14 cellular contexts compared by ENCODE assay signal in the genomic region with DNA sequence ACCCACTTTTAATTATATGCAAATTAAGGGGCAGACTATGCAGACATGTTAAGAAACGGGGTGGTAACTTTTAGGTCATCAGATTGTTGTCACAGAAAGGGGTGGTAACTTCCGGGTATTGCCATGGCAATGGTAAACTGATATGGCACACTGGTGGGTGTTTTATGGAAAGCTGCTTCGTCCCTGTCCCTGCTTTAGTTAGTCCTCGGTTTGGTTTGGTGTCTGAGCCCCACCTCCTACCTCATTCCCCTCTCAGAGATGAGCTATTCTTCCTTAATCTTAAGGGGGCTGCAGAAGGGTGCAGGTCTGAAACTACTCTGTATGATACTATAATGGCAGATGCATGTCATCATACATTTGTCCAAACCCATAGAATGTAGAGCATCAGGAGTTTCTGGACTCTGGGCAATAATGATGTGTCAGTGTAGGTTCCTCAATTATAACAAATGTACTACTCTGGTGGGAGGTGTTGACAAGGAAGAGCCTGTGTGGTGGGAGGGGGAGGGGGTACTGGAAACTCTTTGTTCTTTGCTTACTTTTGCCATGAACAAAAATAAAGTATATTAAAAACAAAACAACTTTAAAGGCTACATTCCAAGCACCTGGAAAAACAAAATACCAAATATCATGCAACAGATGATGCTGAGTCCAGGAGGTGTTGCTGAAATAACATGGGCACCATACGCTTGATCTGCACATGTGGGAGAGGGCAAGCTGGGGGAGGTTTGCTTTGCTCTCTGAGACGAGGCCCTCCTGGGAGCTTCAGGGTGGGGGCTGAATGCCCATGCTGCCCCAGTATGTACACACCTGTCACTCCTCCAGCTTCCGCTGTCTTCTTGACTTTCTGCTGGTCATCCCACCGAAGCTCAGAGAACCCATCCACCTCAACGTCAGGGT. TPM values are rescaled to one million over a fixed set of nuclear protein-coding genes. Genes with fewer than 3 reads are reported as not detected.
A peak's percentile ranks its signal among the peaks of the same experiment; 100 is the strongest.
DNase-seq lines count a peak whose midpoint lies in the region; ATAC-seq and TF ChIP-seq lines count a peak whose summit lies in the region.
"Had no signal": no experiment of that assay in that cellular context is flagged by ENCODE, and none has a peak within 500 bp of the region (broad histone marks: within the 10 kb centered on the region; RNA-seq: fewer than 3 reads in every experiment).

No MANE protein-coding gene starts in this region.

- intact Hi-C loops in OCI-LY7 (cut with micrococcal nuclease; ENCODE audit: unreplicated experiment): no loop called here
- intact Hi-C loops in activated CD4-positive, alpha-beta T cell treated with anti-CD3 and anti-CD28 coated beads, Interleukin-2, amount 10 ng/mL, durations not matched to agents 24 days and 14 days (cut with micrococcal nuclease): loop anchor here (10.0 kb wide), 2 partner anchors 333 to 1683 kb away; partner anchors contain the start of genes ARF1 and ITPKB

- H3K9me3 ChIP-seq in cardiac muscle cell (ENCODE audit: low read depth) (no peaks in the 10 kb centered on the region), right atrium auricular region (no peaks in the 10 kb centered on the region), OCI-LY7 (ENCODE audit: low read length) (peaks cover under 1% of the 10 kb centered on the region; the same call in 1 of the 2 replicates)

- H4K20me1 ChIP-seq in OCI-LY7 (ENCODE audit: insufficient read depth, low read length): peaks cover 41% of the 10 kb centered on the region

- TF ChIP-seq CTCF in cardiac muscle cell (IDR thresholded peaks at IDR 0.05; ENCODE audit: low read depth, low read length) (no peak), right atrium auricular region (IDR thresholded peaks at IDR 0.05) (no peak), OCI-LY7 (conservative IDR thresholded peaks at IDR 0.05; ENCODE audit: low read length) (no peak), type B pancreatic cell (conservative IDR thresholded peaks at IDR 0.05) (no peak)

- BruUV-seq in OCI-LY7 (replicated peaks; lab: Mats Ljungman, UMichigan): TSS peak; percentile 5

- peak overlapping the region; percentile 41 for H3K27ac ChIP-seq in cardiac muscle cell
- no peak overlapping the region for H3K27ac ChIP-seq in right atrium auricular region
- peak overlapping the region; percentile 91 for H3K27ac ChIP-seq in OCI-LY7 (ENCODE audit: low read depth, low read length, poor library complexity, severe bottlenecking)
- H3K27ac ChIP-seq: parathyroid adenoma had no signal

- peak overlapping the region; percentile 98; the same call in 1 of the 2 replicates for H3K4me2 ChIP-seq in OCI-LY7 (ENCODE audit: low read length)

- POLR2A ChIA-PET in OCI-LY7 (lab: Charles Lee): interaction anchor here (0.6 to 7.4 kb wide), 4 partner anchors 10 to 942 kb away, joined by 3 to 55 read pairs (median 4); no protein-coding TSS in a partner anchor

- peaks cover 32% of the 10 kb centered on the region for H3K36me3 Mint-ChIP-seq in memory B cell
- H3K36me3 Mint-ChIP-seq in type B pancreatic cell: peaks cover 38% of the 10 kb centered on the region
- peaks cover 55% of the 10 kb centered on the region for H3K36me3 Mint-ChIP-seq in activated CD4-positive, alpha-beta T cell treated with anti-CD3 and anti-CD28 coated beads, Interleukin-2, amount 10 ng/mL, durations not matched to agents 24 days and 14 days (ENCODE audit: low read depth)

- no peaks in the 10 kb centered on the region for H3K27me3 Mint-ChIP-seq in memory B cell
- H3K27me3 Mint-ChIP-seq in type B pancreatic cell: no peaks in the 10 kb centered on the region
- H3K27me3 Mint-ChIP-seq in activated CD4-positive, alpha-beta T cell treated with anti-CD3 and anti-CD28 coated beads, Interleukin-2, amount 10 ng/mL, durations not matched to agents 24 days and 14 days: no peaks in the 10 kb centered on the region
- H3K27me3 Mint-ChIP-seq: activated naive CD8-positive, alpha-beta T cell treated with anti-CD3 and anti-CD28 coated beads, Interleukin-2, amount 50 U/mL, for 24 hours had no signal

- H3K79me2 ChIP-seq in OCI-LY7 (ENCODE audit: insufficient read depth, low read depth, low read length): peaks cover 100% of the 10 kb centered on the region

- no peak for DNase-seq in cardiac muscle cell (ENCODE audit: low read depth in 1 of 2, low spot score in 1 of 2)
- no peak for DNase-seq in right atrium auricular region (ENCODE audit: low spot score)
- DNase-seq in OCI-LY7 (ENCODE audit: low spot score): peak; percentile 35
- DNase-seq in memory B cell (ENCODE audit: low spot score in 2 of 2): no peak
- DNase-seq in type B pancreatic cell (ENCODE audit: extremely low spot score, unreplicated experiment): no peak
- DNase-seq in CD1c-positive myeloid dendritic cell (ENCODE audit: extremely low spot score): no peak
- DNase-seq in activated CD4-positive, alpha-beta T cell treated with anti-CD3 and anti-CD28 coated beads, Interleukin-2, amount 10 ng/mL, durations not matched to agents 24 days and 14 days: no peak
- DNase-seq: activated CD4-positive, CD25-positive, alpha-beta regulatory T cell; activated naive CD8-positive, alpha-beta T cell treated with anti-CD3 and anti-CD28 coated beads, Interleukin-2, amount 50 U/mL, for 24 hours; DMS 273 treated with DMSO at 0.1 percent for 48 hours; NCI-H1930; NCI-H524 had no signal

- H3K9me3 Mint-ChIP-seq in memory B cell (no peaks in the 10 kb centered on the region), type B pancreatic cell (no peaks in the 10 kb centered on the region)
- H3K9me3 Mint-ChIP-seq in activated CD4-positive, alpha-beta T cell treated with anti-CD3 and anti-CD28 coated beads, Interleukin-2, amount 10 ng/mL, durations not matched to agents 24 days and 14 days: no peaks in the 10 kb centered on the region
- H3K9me3 Mint-ChIP-seq: activated naive CD8-positive, alpha-beta T cell treated with anti-CD3 and anti-CD28 coated beads, Interleukin-2, amount 50 U/mL, for 24 hours had no signal

- CTCF ChIA-PET in OCI-LY7 (lab: Charles Lee; ENCODE audit: unreplicated experiment): no interaction called here

- H3K27me3 ChIP-seq in cardiac muscle cell: no peaks in the 10 kb centered on the region
- no peaks in the 10 kb centered on the region for H3K27me3 ChIP-seq in right atrium auricular region

- H2AFZ ChIP-seq in OCI-LY7 (ENCODE audit: low read length): no peak overlapping the region
- H2AFZ ChIP-seq: parathyroid adenoma had no signal

- H3K27ac Mint-ChIP-seq in memory B cell (peak overlapping the region; percentile 70), type B pancreatic cell (peak overlapping the region; percentile 37)
- no peak overlapping the region for H3K27ac Mint-ChIP-seq in activated CD4-positive, alpha-beta T cell treated with anti-CD3 and anti-CD28 coated beads, Interleukin-2, amount 10 ng/mL, durations not matched to agents 24 days and 14 days
- H3K27ac Mint-ChIP-seq: activated naive CD8-positive, alpha-beta T cell treated with anti-CD3 and anti-CD28 coated beads, Interleukin-2, amount 50 U/mL, for 24 hours had no signal

- H3K4me1 Mint-ChIP-seq in memory B cell (peaks cover 55% of the 10 kb centered on the region), type B pancreatic cell (ENCODE audit: unreplicated experiment) (peaks cover 48% of the 10 kb centered on the region)
- H3K4me1 Mint-ChIP-seq in activated CD4-positive, alpha-beta T cell treated with anti-CD3 and anti-CD28 coated beads, Interleukin-2, amount 10 ng/mL, durations not matched to agents 24 days and 14 days: peaks cover 43% of the 10 kb centered on the region

- no peaks in the 10 kb centered on the region for H3K9me2 ChIP-seq in OCI-LY7 (ENCODE audit: insufficient read depth, low read length)

- H3K4me3 Mint-ChIP-seq in memory B cell (peak overlapping the region; percentile 29), type B pancreatic cell (no peak overlapping the region)
- H3K4me3 Mint-ChIP-seq in activated CD4-positive, alpha-beta T cell treated with anti-CD3 and anti-CD28 coated beads, Interleukin-2, amount 10 ng/mL, durations not matched to agents 24 days and 14 days: no peak overlapping the region
- H3K4me3 Mint-ChIP-seq: activated naive CD8-positive, alpha-beta T cell treated with anti-CD3 and anti-CD28 coated beads, Interleukin-2, amount 50 U/mL, for 24 hours had no signal

- H3K4me3 ChIP-seq in cardiac muscle cell (no peak overlapping the region), right atrium auricular region (no peak overlapping the region), OCI-LY7 (ENCODE audit: low read depth, low read length, poor library complexity, severe bottlenecking) (no peak overlapping the region)

- H3K4me1 ChIP-seq in cardiac muscle cell (ENCODE audit: low read depth) (peaks cover 53% of the 10 kb centered on the region), right atrium auricular region (peaks cover 0 to 42% of the 10 kb centered on the region in 2 donors), OCI-LY7 (ENCODE audit: insufficient read depth, low read length, poor library complexity, severe bottlenecking) (peaks cover 43% of the 10 kb centered on the region)

- H3K36me3 ChIP-seq in cardiac muscle cell (peaks cover 23% of the 10 kb centered on the region), right atrium auricular region (peaks cover 19% of the 10 kb centered on the region), OCI-LY7 (ENCODE audit: insufficient read depth, low read length) (peaks cover 99% of the 10 kb centered on the region)

- ATAC-seq in memory B cell (ENCODE audit: low read depth) (peak; percentile 41), HG03521 (IDR thresholded peaks at IDR 0.05; ENCODE audit: unreplicated experiment) (no peak)
- ATAC-seq: activated naive CD8-positive, alpha-beta T cell treated with anti-CD3 and anti-CD28 coated beads, Interleukin-2, amount 50 U/mL, for 24 hours had no signal

RNA-seq across cellular contexts. Expression of gene PARP1, which starts 6.2 kb away (rescaled TPM):
- total RNA-seq in cardiac muscle cell (293 and 373 TPM in 2 replicates), right atrium auricular region (10 to 100 TPM; 68.0 to 70.6 TPM), OCI-LY7 (2022) (558 and 594 TPM in 2 replicates), type B pancreatic cell (ENCODE audit: low replicate concordance) (106 and 186 TPM in 2 replicates)
- 192 and 243 TPM in 2 replicates for polyA plus RNA-seq in cardiac muscle cell
- total RNA-seq in OCI-LY7 (2014; rRNA removed; shearing (Covaris generic)): 532 and 610 TPM in 2 replicates
- 215 and 222 TPM in 2 replicates for total RNA-seq in activated CD4-positive, alpha-beta T cell treated with anti-CD3 and anti-CD28 coated beads, Interleukin-2, amount 10 ng/mL, durations not matched to agents 24 days and 14 days

Comparison
In these comparisons a context has a peak if more than half of its experiments do, and no peak if none do; other contexts are left out.
1. H3K27ac ChIP-seq: peak in cardiac muscle cell (single experiment) and OCI-LY7 (single experiment); none in right atrium auricular region (0 of 2).